18 cellular contexts compared by ENCODE assay signal in genomic region chr18:64936671-64937070, GRCh38.
"Had no signal": no experiment of that assay in that cellular context is flagged by ENCODE, and none has a peak within 500 bp of the region (broad histone marks: within the 10 kb centered on the region; RNA-seq: fewer than 3 reads in every experiment).

No MANE protein-coding gene starts in this region.

- DNase-seq: KBM-7; MG63; NCI-H1105; NCI-H1694; NCI-H187 treated with DMSO at 0.1 percent for 48 hours; NCI-H2029 treated with DMSO at 0.1 percent for 48 hours; NCI-H2171 treated with DMSO at 0.1 percent for 48 hours; NCI-H345; NCI-H446 treated with DMSO at 0.1 percent for 48 hours; NCI-H524; NCI-H526 treated with DMSO at 0.1 percent for 48 hours; NK-92 treated with Interleukin-12 subunit alpha and Interleukin-12 subunit beta, amount 100 ng/mL, for 24 hours; PC-9; Peyer's patch; SHP77 treated with DMSO at 0.1 percent for 48 hours; SJCRH30; T-helper 1 cell; T-helper 17 cell had no signal
